In genomic region chr5:178213003-178213449, GRCh38 we compare ENCODE assay signal across 18 cellular contexts. TPM values are rescaled to one million over a fixed set of nuclear protein-coding genes. Genes with fewer than 3 reads are reported as not detected.
A peak's percentile ranks its signal among the peaks of the same experiment; 100 is the strongest.
DNase-seq lines count a peak whose midpoint lies in the region; ATAC-seq, FAIRE-seq and TF ChIP-seq lines count a peak whose summit lies in the region.
"Had no signal": no experiment of that assay in that cellular context is flagged by ENCODE, and none has a peak within 500 bp of the region (broad histone marks: within the 10 kb centered on the region; RNA-seq: fewer than 3 reads in every experiment).

No MANE protein-coding gene starts in this region.

- DNase-seq in K562 (ENCODE audit: extremely low read depth in 1 of 4, low spot score in 3 of 4), result no peak
- DNase-seq in neuronal stem cell (ENCODE audit: low spot score), result no peak
- DNase-seq in WERI-Rb-1, result no peak
- DNase-seq: hippocampal formation; Kasumi-1; NCI-H2171 treated with DMSO at 0.1 percent for 48 hours; stimulated activated CD4-positive, alpha-beta T cell treated with anti-CD3 and anti-CD28 coated beads, Interleukin-4, amount 100 ng/mL, for 4 hours had no signal

- no peak for TF ChIP-seq RAD21 in K562 (CRISPR knock-in tag; conservative IDR thresholded peaks at IDR 0.05 in 1 of 2, IDR thresholded peaks at IDR 0.05 in 1 of 2)

- no peak overlapping the region for H4K8ac ChIP-seq in neuronal stem cell (ENCODE audit: low read depth, low read length)

- CTCF ChIA-PET in K562 (lab: Yijun Ruan, JAX; ENCODE audit: low intra/inter-chr PET ratio), result no interaction called here

- no peak overlapping the region for H2BK5ac ChIP-seq in neuronal stem cell (ENCODE audit: low read length)

- no TSS peak for BruUV-seq in K562 (replicated peaks; lab: Mats Ljungman, UMichigan)

- H3K9me3 Mint-ChIP-seq in IgD-negative memory B cell, result no peaks in the 10 kb centered on the region
- H3K9me3 Mint-ChIP-seq: activated T-helper 1 cell treated with anti-CD3 and anti-CD28 coated beads, Interleukin-12 subunit alpha, Interleukin-12 subunit beta, Interleukin-2, Interleukin-4 antibody, amounts not matched to agents 30 ng/mL and 10 ng/mL and 1 ng/mL, durations not matched to agents 14 hours and 24 hours and 36 hours had no signal

- H3K4ac ChIP-seq in neuronal stem cell (ENCODE audit: low read length), result no peak overlapping the region

- no peak for FAIRE-seq in K562 (lab: Jason Lieb, UNC)
- FAIRE-seq: bronchial epithelial cell had no signal

- ATAC-seq in K562 (peak; percentile 23), HG03457 (IDR thresholded peaks at IDR 0.05; ENCODE audit: unreplicated experiment) (no peak), GM21825 (IDR thresholded peaks at IDR 0.05; ENCODE audit: unreplicated experiment) (no peak), GM18873 (IDR thresholded peaks at IDR 0.05; ENCODE audit: low FRiP score, unreplicated experiment) (no peak)

- no peak overlapping the region for H3K18ac ChIP-seq in neuronal stem cell (ENCODE audit: low read length)

- H3K27ac Mint-ChIP-seq in IgD-negative memory B cell, result peak overlapping the region in 2 of 3 donors; percentile 62 to 76

- H3K79me2 ChIP-seq in K562 (ENCODE audit: control insufficient read depth, insufficient read depth, low read length), result peaks cover 19% of the 10 kb centered on the region

- no peak for TF ChIP-seq EP300 in K562 (IDR thresholded peaks at IDR 0.05; ENCODE audit: low read length)

- peak overlapping the region in 1 of 4 donors; percentile 50 for H3K4me3 Mint-ChIP-seq in IgD-negative memory B cell
- H3K4me3 Mint-ChIP-seq: activated T-helper 1 cell treated with anti-CD3 and anti-CD28 coated beads, Interleukin-12 subunit alpha, Interleukin-12 subunit beta, Interleukin-2, Interleukin-4 antibody, amounts not matched to agents 30 ng/mL and 10 ng/mL and 1 ng/mL, durations not matched to agents 14 hours and 24 hours and 36 hours had no signal

- H3K27me3 Mint-ChIP-seq in IgD-negative memory B cell, result no peaks in the 10 kb centered on the region

- peaks cover 2% of the 10 kb centered on the region for H3K36me3 Mint-ChIP-seq in IgD-negative memory B cell

- TF ChIP-seq POLR2A in GM15510 (IDR thresholded peaks at IDR 0.05; ENCODE audit: borderline replicate concordance, extremely low read depth, insufficient read length) (peak; percentile 12), K562 (conservative IDR thresholded peaks at IDR 0.05) (peak; percentile 61)

- H3K9me1 ChIP-seq in K562 (ENCODE audit: control insufficient read depth, insufficient read depth, low read length), result peaks cover 3% of the 10 kb centered on the region

- H3K9me3 ChIP-seq in K562 (replicated peaks; ENCODE audit: control insufficient read depth, insufficient read depth, low read depth, low read length), result no peaks in the 10 kb centered on the region
- H3K9me3 ChIP-seq in neuronal stem cell (replicated peaks in 1 of 2; ENCODE audit: control insufficient read depth in 2 of 2, insufficient read depth in 1 of 2, low read depth in 1 of 2, low read length in 2 of 2), result no peaks in the 10 kb centered on the region
- no peaks in the 10 kb centered on the region for H3K9me3 ChIP-seq in WERI-Rb-1 (ENCODE audit: severe bottlenecking)
- H3K9me3 ChIP-seq: HAP-1 had no signal

- WGBS in K562 (ENCODE audit: insufficient coverage, low coverage, missing lambda C conversion rate), result 53% methylated on average over 4 of the region's 4 CpGs
- WGBS in neuronal stem cell (ENCODE audit: extremely low coverage in 2 of 2, insufficient read length in 2 of 2, insufficient replicate concordance in 1 of 2), 2 donors, result no CpG with 5 or more reads among the region's 4 CpGs

- peaks cover 48% of the 10 kb centered on the region for H4K20me1 ChIP-seq in K562 (replicated peaks; ENCODE audit: control insufficient read depth, insufficient read depth, low read length)

- peaks cover 2 to 15% of the 10 kb centered on the region in 2 experiments; a peak in 3 of 5 replicates for H3K4me1 ChIP-seq in K562 (replicated peaks in 1 of 2; ENCODE audit: control insufficient read depth in 2 of 2, insufficient read depth in 2 of 2, low read length in 2 of 2)
- H3K4me1 ChIP-seq in neuronal stem cell (ENCODE audit: control insufficient read depth in 2 of 2, insufficient read depth in 1 of 2, low read depth in 1 of 2, low read length in 2 of 2), result peaks cover 0 to under 1% of the 10 kb centered on the region in 2 donors
- H3K4me1 ChIP-seq: HAP-1 had no signal

- H3K4me3 ChIP-seq in K562 (no peak overlapping the region), neuronal stem cell (ENCODE audit: low read length in 2 of 2) (peak overlapping the region in 1 of 2 donors; percentile 20), WERI-Rb-1 (ENCODE audit: low read depth, low read length) (no peak overlapping the region)
- H3K4me3 ChIP-seq: HAP-1 had no signal

- H3K36me3 ChIP-seq in K562 (ENCODE audit: control insufficient read depth, insufficient read depth, low read length) (peaks cover 92% of the 10 kb centered on the region), neuronal stem cell (replicated peaks in 1 of 2; ENCODE audit: control insufficient read depth in 2 of 2, insufficient read depth in 2 of 2, low read length in 2 of 2) (peaks cover 79 to 94% of the 10 kb centered on the region in 2 donors), WERI-Rb-1 (peaks cover 82% of the 10 kb centered on the region)

- H2AFZ ChIP-seq in K562 (ENCODE audit: low read depth, low read length), result no peak overlapping the region
- H2AFZ ChIP-seq in neuronal stem cell (ENCODE audit: low read length), result no peak overlapping the region

- H3K4me1 Mint-ChIP-seq in IgD-negative memory B cell, result peaks cover 7 to 15% (median 14%) of the 10 kb centered on the region in 3 donors

- no peak overlapping the region for H2BK12ac ChIP-seq in neuronal stem cell (ENCODE audit: low read length)

- no peak for TF ChIP-seq CTCF in K562 (IDR thresholded peaks at IDR 0.05 in 2 of 3, conservative IDR thresholded peaks at IDR 0.05 in 1 of 3; ENCODE audit: insufficient read depth in 2 of 3, low read depth in 1 of 3, low read length in 3 of 3)
- TF ChIP-seq CTCF in WERI-Rb-1 (IDR thresholded peaks at IDR 0.05; ENCODE audit: low read depth, low read length), result no peak

- no peak overlapping the region for H2BK15ac ChIP-seq in neuronal stem cell (ENCODE audit: low read length)

- intact Hi-C loops in K562 (cut with micrococcal nuclease), result no loop called here

- no peak overlapping the region for H2AK5ac ChIP-seq in neuronal stem cell (ENCODE audit: low read depth, low read length)

- no peaks in the 10 kb centered on the region for H3K27me3 ChIP-seq in K562 (ENCODE audit: control insufficient read depth in 2 of 2, insufficient read depth in 2 of 2, low read length in 2 of 2)
- H3K27me3 ChIP-seq in neuronal stem cell (ENCODE audit: control insufficient read depth in 3 of 3, insufficient read depth in 3 of 3, low read depth in 1 of 3, low read length in 3 of 3), result no peaks in the 10 kb centered on the region
- H3K27me3 ChIP-seq in WERI-Rb-1 (ENCODE audit: insufficient read depth, low read depth, severe bottlenecking), result no peaks in the 10 kb centered on the region

- in situ Hi-C loops in K562 (cut with MboI), result no loop called here

- H3K9ac ChIP-seq in K562 (ENCODE audit: insufficient read depth in 1 of 2, low read depth in 2 of 2, low read length in 2 of 2) (peak overlapping the region in 1 of 2 experiments; percentile 18; a peak in 2 of 4 replicates), neuronal stem cell (ENCODE audit: low read depth, low read length, poor library complexity) (no peak overlapping the region)

- no peak overlapping the region for H3K14ac ChIP-seq in neuronal stem cell (ENCODE audit: low read length)

- peak overlapping the region; percentile 36; the same call in 1 of the 3 replicates for H3K27ac ChIP-seq in K562 (ENCODE audit: extremely low read depth, low read depth, low read length)
- no peak overlapping the region for H3K27ac ChIP-seq in neuronal stem cell (replicated peaks; ENCODE audit: low read length)
- no peak overlapping the region for H3K27ac ChIP-seq in WERI-Rb-1

- H3K4me2 ChIP-seq in K562 (ENCODE audit: insufficient read depth, low read length), result no peak overlapping the region
- H3K4me2 ChIP-seq in neuronal stem cell (ENCODE audit: insufficient read depth, low read length, poor library complexity, severe bottlenecking), result no peak overlapping the region

- no peak overlapping the region for H2BK120ac ChIP-seq in neuronal stem cell (ENCODE audit: low read depth, low read length)

- H4K91ac ChIP-seq in neuronal stem cell (ENCODE audit: low read depth, low read length, poor library complexity), result no peak overlapping the region

- POLR2A ChIA-PET in K562 (lab: Yijun Ruan, JAX), result interaction anchor here (0.6 to 12.7 kb wide), 14 partner anchors 9 to 942 kb away, joined by 3 to 162 read pairs (median 4); partner anchors contain the start of genes HNRNPAB, NHP2 and PHYKPL

- H3K79me1 ChIP-seq in neuronal stem cell (ENCODE audit: low read depth, low read length), result peaks cover 4% of the 10 kb centered on the region

- peak overlapping the region; percentile 38 for H3K23ac ChIP-seq in neuronal stem cell (ENCODE audit: low read depth, low read length, poor library complexity)

RNA-seq across cellular contexts. Expression of gene HNRNPAB, which starts 8.7 kb away (rescaled TPM):
- polyA plus RNA-seq in IgD-negative memory B cell (70.6 TPM), K562 (2011; rRNA removed) (160 and 253 TPM in 2 replicates), K562 (2014; fragmentation: Illumina TruSeq; extraction: Trizol) (284 and 307 TPM in 2 replicates), K562 (2014; fragmentation: Nextera tagmentation; extraction: Ambion mirVana) (10 to 100 TPM; 34.6 to 44.7 TPM), K562 (2014; rRNA removed) (404 and 425 TPM in 2 replicates)
- 107 and 112 TPM in 2 replicates for total RNA-seq in K562 (2011; cell fraction: chromatin; rRNA removed; ENCODE audit: low replicate concordance)
- total RNA-seq in K562 (2011; cell fraction: nucleolus; rRNA removed), result 50.4 and 55.9 TPM in 2 replicates
- total RNA-seq in K562 (2011; cell fraction: nucleoplasm; rRNA removed), result 93.1 and 119 TPM in 2 replicates
- total RNA-seq in K562 (2014; rRNA removed) (236 and 251 TPM in 2 replicates), K562 (2014; rRNA removed; fragmentation: Illumina TruSeq; extraction: Trizol) (193 and 210 TPM in 2 replicates), K562 (2015; rRNA removed; fragmentation: Illumina TruSeq; extraction: Trizol) (213 and 223 TPM in 2 replicates), K562 (2021) (299 and 351 TPM in 2 replicates)
- polyA plus RNA-seq in K562 (2011; cell fraction: cytosol; rRNA removed), result 229 and 236 TPM in 2 replicates
- 131 TPM in 2 replicates for polyA plus RNA-seq in K562 (2011; cell fraction: nucleus; rRNA removed)
- polyA plus RNA-seq in K562 (2012), result 175 and 305 TPM in 2 replicates
- polyA minus RNA-seq in K562 (2011; rRNA and poly(A)+ RNA removed), result 75.6 and 103 TPM in 2 replicates
- polyA minus RNA-seq in K562 (2011; cell fraction: cytosol; rRNA and poly(A)+ RNA removed), result 69.1 and 82.2 TPM in 2 replicates
- polyA minus RNA-seq in K562 (2011; cell fraction: nucleus; rRNA and poly(A)+ RNA removed), result 31.9 and 48.4 TPM in 2 replicates
- 252 TPM for polyA plus RNA-seq in neuronal stem cell (2013, experiment 1 of 2)
- polyA plus RNA-seq in neuronal stem cell (2013, experiment 2 of 2), result 248 TPM

RNA-seq across cellular contexts. Expression of gene PHYKPL, which starts 19.6 kb away (rescaled TPM):
- polyA plus RNA-seq in IgD-negative memory B cell, result 58.1 TPM
- total RNA-seq in K562 (2011; cell fraction: chromatin; rRNA removed; ENCODE audit: low replicate concordance), result 203 and 378 TPM in 2 replicates
- total RNA-seq in K562 (2011; cell fraction: nucleolus; rRNA removed), result 205 and 217 TPM in 2 replicates
- 219 and 287 TPM in 2 replicates for total RNA-seq in K562 (2011; cell fraction: nucleoplasm; rRNA removed)
- 18.6 and 21.6 TPM in 2 replicates for total RNA-seq in K562 (2014; rRNA removed)
- total RNA-seq in K562 (2014; rRNA removed; fragmentation: Illumina TruSeq; extraction: Trizol), result 13.9 and 18.4 TPM in 2 replicates
- 16.7 and 17.1 TPM in 2 replicates for total RNA-seq in K562 (2015; rRNA removed; fragmentation: Illumina TruSeq; extraction: Trizol)
- total RNA-seq in K562 (2021), result 34.0 and 34.7 TPM in 2 replicates
- 25.6 and 40.7 TPM in 2 replicates for polyA plus RNA-seq in K562 (2011; rRNA removed)
- polyA plus RNA-seq in K562 (2011; cell fraction: cytosol; rRNA removed), result 18.3 and 25.8 TPM in 2 replicates
- polyA plus RNA-seq in K562 (2011; cell fraction: nucleus; rRNA removed), result 126 and 156 TPM in 2 replicates
- polyA plus RNA-seq in K562 (2012), result 19.8 and 52.3 TPM in 2 replicates
- 19.6 and 20.1 TPM in 2 replicates for polyA plus RNA-seq in K562 (2014; fragmentation: Illumina TruSeq; extraction: Trizol)
- 1 to 10 TPM; 4.7 to 6.5 TPM for polyA plus RNA-seq in K562 (2014; fragmentation: Nextera tagmentation; extraction: Ambion mirVana)
- polyA plus RNA-seq in K562 (2014; rRNA removed), result 31.9 and 32.0 TPM in 2 replicates
- polyA minus RNA-seq in K562 (2011; rRNA and poly(A)+ RNA removed), result 33.9 and 36.4 TPM in 2 replicates
- polyA minus RNA-seq in K562 (2011; cell fraction: cytosol; rRNA and poly(A)+ RNA removed), result 9.2 and 15.5 TPM in 2 replicates
- polyA minus RNA-seq in K562 (2011; cell fraction: nucleus; rRNA and poly(A)+ RNA removed), result 71.5 and 72.2 TPM in 2 replicates
- 13.6 TPM for polyA plus RNA-seq in neuronal stem cell (2013, experiment 1 of 2)
- polyA plus RNA-seq in neuronal stem cell (2013, experiment 2 of 2), result 13.2 TPM

RNA-seq across cellular contexts. Expression of gene GMCL2, which starts 25.9 kb away (rescaled TPM):
- polyA plus RNA-seq in IgD-negative memory B cell (not detected), K562 (2011; rRNA removed) (0.03 TPM in 1 of 2 replicates, not detected in the other), K562 (2014; fragmentation: Illumina TruSeq; extraction: Trizol) (not detected in 2 replicates), K562 (2014; fragmentation: Nextera tagmentation; extraction: Ambion mirVana) (not detected), K562 (2014; rRNA removed) (not detected in 2 replicates)
- 0.14 TPM in 1 of 2 replicates, not detected in the other for total RNA-seq in K562 (2011; cell fraction: chromatin; rRNA removed; ENCODE audit: low replicate concordance)
- not detected in 2 replicates for total RNA-seq in K562 (2011; cell fraction: nucleolus; rRNA removed)
- not detected in 2 replicates for total RNA-seq in K562 (2011; cell fraction: nucleoplasm; rRNA removed)
- total RNA-seq in K562 (2014; rRNA removed) (not detected in 2 replicates), K562 (2014; rRNA removed; fragmentation: Illumina TruSeq; extraction: Trizol) (0.04 TPM in 1 of 2 replicates, not detected in the other), K562 (2015; rRNA removed; fragmentation: Illumina TruSeq; extraction: Trizol) (not detected in 2 replicates), K562 (2021) (not detected in 2 replicates)
- polyA plus RNA-seq in K562 (2011; cell fraction: cytosol; rRNA removed), result not detected in 2 replicates
- not detected in 2 replicates for polyA plus RNA-seq in K562 (2011; cell fraction: nucleus; rRNA removed)
- polyA plus RNA-seq in K562 (2012), result not detected in 2 replicates
- 0.06 TPM in 1 of 2 replicates, not detected in the other for polyA minus RNA-seq in K562 (2011; rRNA and poly(A)+ RNA removed)
- polyA minus RNA-seq in K562 (2011; cell fraction: cytosol; rRNA and poly(A)+ RNA removed), result not detected in 2 replicates
- not detected in 2 replicates for polyA minus RNA-seq in K562 (2011; cell fraction: nucleus; rRNA and poly(A)+ RNA removed)
- polyA plus RNA-seq in neuronal stem cell (2013, experiment 1 of 2), result not detected
- polyA plus RNA-seq in neuronal stem cell (2013, experiment 2 of 2), result not detected
- total RNA-seq: activated T-helper 1 cell treated with anti-CD3 and anti-CD28 coated beads, Interleukin-12 subunit alpha, Interleukin-12 subunit beta, Interleukin-2, Interleukin-4 antibody, amounts not matched to agents 30 ng/mL and 10 ng/mL and 1 ng/mL, durations not matched to agents 14 hours and 24 hours and 36 hours; bronchial epithelial cell; epithelial cell of proximal tubule; lung microvascular endothelial cell; pulmonary artery endothelial cell had no signal

RNA-seq across cellular contexts. Expression of gene NHP2, which starts 59.3 kb away (rescaled TPM):
- polyA plus RNA-seq in IgD-negative memory B cell, result 227 TPM
- 43.3 and 92.9 TPM in 2 replicates for total RNA-seq in K562 (2011; cell fraction: chromatin; rRNA removed; ENCODE audit: low replicate concordance)
- 96.6 and 97.4 TPM in 2 replicates for total RNA-seq in K562 (2011; cell fraction: nucleolus; rRNA removed)
- total RNA-seq in K562 (2011; cell fraction: nucleoplasm; rRNA removed), result 76.8 and 91.9 TPM in 2 replicates
- 559 and 622 TPM in 2 replicates for total RNA-seq in K562 (2014; rRNA removed)
- total RNA-seq in K562 (2014; rRNA removed; fragmentation: Illumina TruSeq; extraction: Trizol), result 128 and 144 TPM in 2 replicates
- total RNA-seq in K562 (2015; rRNA removed; fragmentation: Illumina TruSeq; extraction: Trizol), result 255 and 258 TPM in 2 replicates
- total RNA-seq in K562 (2021), result 304 and 309 TPM in 2 replicates
- polyA plus RNA-seq in K562 (2011; rRNA removed), result 140 and 146 TPM in 2 replicates
- polyA plus RNA-seq in K562 (2011; cell fraction: cytosol; rRNA removed), result 191 and 212 TPM in 2 replicates
- 106 and 110 TPM in 2 replicates for polyA plus RNA-seq in K562 (2011; cell fraction: nucleus; rRNA removed)
- polyA plus RNA-seq in K562 (2012), result 178 and 294 TPM in 2 replicates
- polyA plus RNA-seq in K562 (2014; fragmentation: Illumina TruSeq; extraction: Trizol), result 143 and 312 TPM in 2 replicates
- 100 to 1,000 TPM in 1 of 2 experiments, 10 to 100 TPM in 1; 52.8 to 124 TPM for polyA plus RNA-seq in K562 (2014; fragmentation: Nextera tagmentation; extraction: Ambion mirVana)
- 302 and 369 TPM in 2 replicates for polyA plus RNA-seq in K562 (2014; rRNA removed)
- polyA minus RNA-seq in K562 (2011; rRNA and poly(A)+ RNA removed), result 66.3 and 75.7 TPM in 2 replicates
- 79.6 and 136 TPM in 2 replicates for polyA minus RNA-seq in K562 (2011; cell fraction: cytosol; rRNA and poly(A)+ RNA removed)
- polyA minus RNA-seq in K562 (2011; cell fraction: nucleus; rRNA and poly(A)+ RNA removed), result 44.0 and 63.9 TPM in 2 replicates
- 177 TPM for polyA plus RNA-seq in neuronal stem cell (2013, experiment 1 of 2)
- 166 TPM for polyA plus RNA-seq in neuronal stem cell (2013, experiment 2 of 2)
